ENCODE assay signal across 27 cellular contexts in genomic region chr4:1015746-1016145, GRCh38. TPM values are rescaled to one million over a fixed set of nuclear protein-coding genes. Genes with fewer than 3 reads are reported as not detected.
"Had no signal": no experiment of that assay in that cellular context is flagged by ENCODE, and none has a peak within 500 bp of the region (broad histone marks: within the 10 kb centered on the region; RNA-seq: fewer than 3 reads in every experiment).

No MANE protein-coding gene starts in this region.

- H3K4me3 Mint-ChIP-seq: endodermal cell; natural killer cell treated with Interleukin-12 subunit alpha and Interleukin-12 subunit beta and Interleukin-15 and Interleukin-18, amount 100 ng/mL, for 72 hours; stimulated activated memory B cell treated with anti-CD40 and anti-IgM and Interleukin-4, amounts not matched to agents 10 μg/mL and 1 μg/mL and 100 μg/mL, for 72 hours; type B pancreatic cell had no signal

- H3K27me3 ChIP-seq: colonic mucosa, foreskin keratinocyte, thyroid gland had no signal

- ATAC-seq: foreskin keratinocyte; left colon; left ventricle myocardium superior; natural killer cell treated with Interleukin-12 subunit alpha and Interleukin-12 subunit beta and Interleukin-15 and Interleukin-18, amount 100 ng/mL, for 72 hours; psoas muscle; sciatic nerve; stimulated activated memory B cell treated with anti-CD40 and anti-IgM and Interleukin-4, amounts not matched to agents 10 μg/mL and 1 μg/mL and 100 μg/mL, for 72 hours had no signal

- H3K36me3 Mint-ChIP-seq: immature natural killer cell; natural killer cell treated with Interleukin-12 subunit alpha and Interleukin-12 subunit beta and Interleukin-15 and Interleukin-18, amount 100 ng/mL, for 72 hours; stimulated activated memory B cell treated with anti-CD40 and anti-IgM and Interleukin-4, amounts not matched to agents 10 μg/mL and 1 μg/mL and 100 μg/mL, for 72 hours; type B pancreatic cell had no signal

- FAIRE-seq: endothelial cell of umbilical vein, keratinocyte, urothelium cell line had no signal

- H3K9me3 Mint-ChIP-seq: endodermal cell; immature natural killer cell; natural killer cell treated with Interleukin-12 subunit alpha and Interleukin-12 subunit beta and Interleukin-15 and Interleukin-18, amount 100 ng/mL, for 72 hours; stimulated activated memory B cell treated with anti-CD40 and anti-IgM and Interleukin-4, amounts not matched to agents 10 μg/mL and 1 μg/mL and 100 μg/mL, for 72 hours; type B pancreatic cell had no signal

- DNase-seq: colonic mucosa; dermis blood vessel endothelial cell; effector CD4-positive, alpha-beta T cell; endodermal cell; erythroblast; foreskin keratinocyte; immature natural killer cell; left colon; left ventricle myocardium superior; mesenchymal stem cell; psoas muscle; retina; spleen; stimulated activated CD4-positive, alpha-beta T cell treated with anti-CD3 and anti-CD28 coated beads, Interleukin-15, amount 100 ng/mL, for 24 hours; stimulated activated CD4-positive, alpha-beta T cell treated with anti-CD3 and anti-CD28 coated beads, Interleukin-1b, Interleukin-23, amount 100 ng/mL, for 48 hours; stimulated activated CD4-positive, alpha-beta T cell treated with anti-CD3 and anti-CD28 coated beads, Interleukin-4, amount 100 ng/mL, for 24 hours; stomach; thyroid gland had no signal

- H3K27ac Mint-ChIP-seq: endodermal cell; immature natural killer cell; natural killer cell treated with Interleukin-12 subunit alpha and Interleukin-12 subunit beta and Interleukin-15 and Interleukin-18, amount 100 ng/mL, for 72 hours; stimulated activated memory B cell treated with anti-CD40 and anti-IgM and Interleukin-4, amounts not matched to agents 10 μg/mL and 1 μg/mL and 100 μg/mL, for 72 hours; type B pancreatic cell had no signal

- H3K36me3 ChIP-seq: colonic mucosa, spleen, thyroid gland had no signal

- H3K4me1 ChIP-seq: colonic mucosa, foreskin keratinocyte had no signal

- H3K4me3 ChIP-seq: colonic mucosa, lung, psoas muscle, spleen, stomach, thyroid gland had no signal

- H3K9me3 ChIP-seq: colonic mucosa, psoas muscle, spleen, stomach, thyroid gland had no signal

- H3K27ac ChIP-seq: colonic mucosa, foreskin keratinocyte, psoas muscle, spleen, stomach, thyroid gland had no signal

- H3K27me3 Mint-ChIP-seq: natural killer cell treated with Interleukin-12 subunit alpha and Interleukin-12 subunit beta and Interleukin-15 and Interleukin-18, amount 100 ng/mL, for 72 hours; stimulated activated memory B cell treated with anti-CD40 and anti-IgM and Interleukin-4, amounts not matched to agents 10 μg/mL and 1 μg/mL and 100 μg/mL, for 72 hours had no signal

RNA-seq across cellular contexts. Expression of gene SLC26A1, which starts 22.5 kb away (rescaled TPM):
- total RNA-seq: dermis blood vessel endothelial cell, endothelial cell of umbilical vein, foreskin keratinocyte, left ventricle myocardium superior, skeletal muscle tissue had no signal
- polyA plus RNA-seq: foreskin keratinocyte, keratinocyte had no signal
